Comparison of ENCODE assay signal across 1 cellular context in genomic region chr10:102432162-102432950, GRCh38.
TF ChIP-seq lines count a peak whose summit lies in the region.

Gene CUEDC2 (minus strand): TSS chr10:102432574. CDS start chr10:102425188, 7,386 bp downstream.

TF ChIP-seq in K562, 482 proteins besides CTCF, POLR2A, EP300 and RAD21 (continued from another document and continues in another):
- TF ChIP-seq ZNF407 (IDR thresholded peaks at IDR 0.05; ENCODE audit: low read depth) (peak; percentile 97), NFRKB (IDR thresholded peaks at IDR 0.05; ENCODE audit: low read depth) (peak; percentile 35; the same call in 1 of the 2 replicates), HMGN3 (IDR thresholded peaks at IDR 0.05; ENCODE audit: borderline replicate concordance, extremely low read depth, insufficient read length, low read depth, low read length) (peak; percentile 66), PHF21A (IDR thresholded peaks at IDR 0.05; ENCODE audit: borderline replicate concordance, low read depth) (no peak), NR4A1 (CRISPR knock-in tag; IDR thresholded peaks at IDR 0.05) (no peak), NR4A1 (tag; IDR thresholded peaks at IDR 0.05) (no peak), POLR2B (IDR thresholded peaks at IDR 0.05; ENCODE audit: low read depth, partially characterized antibody) (peak; percentile 64), POLR2H (tag; IDR thresholded peaks at IDR 0.05; ENCODE audit: low read depth) (peak; percentile 60; the same call in 1 of the 2 replicates), ZFX (CRISPR knock-in tag; IDR thresholded peaks at IDR 0.05) (peak; percentile 87), TBL1XR1 (IDR thresholded peaks at IDR 0.05; ENCODE audit: low read length in 2 of 2) (peak in 1 of 2 experiments; percentile 54; a peak in 1 of 4 replicates), MITF (IDR thresholded peaks at IDR 0.05) (no peak), RNF2 (IDR thresholded peaks at IDR 0.05) (peak; percentile 22; the same call in 1 of the 2 replicates), TBP (optimal IDR thresholded peaks at IDR 0.05; ENCODE audit: low read depth, low read length) (peak; percentile 55), TARDBP (IDR thresholded peaks at IDR 0.05) (peak; percentile 54; the same call in 1 of the 2 replicates), CBX1 (IDR thresholded peaks at IDR 0.05; ENCODE audit: low read depth) (0 out of 2 replicates have a peak, but pooled peaks have one; percentile 63), PHF20 (IDR thresholded peaks at IDR 0.05; ENCODE audit: partially characterized antibody) (no peak), FOXM1 (IDR thresholded peaks at IDR 0.05; ENCODE audit: low read depth) (0 out of 2 replicates have a peak, but pooled peaks have one; percentile 22), FOXM1 (CRISPR knock-in tag; IDR thresholded peaks at IDR 0.05; ENCODE audit: low read depth) (no peak), E2F6 (IDR thresholded peaks at IDR 0.05; ENCODE audit: borderline replicate concordance in 1 of 2, extremely low read depth in 1 of 2, insufficient read depth in 1 of 2, insufficient read length in 1 of 2, low read depth in 1 of 2, low read length in 1 of 2, poor library complexity in 1 of 2, severe bottlenecking in 1 of 2) (peak; percentile 59 to 61), CXXC5 (CRISPR knock-in tag; IDR thresholded peaks at IDR 0.05) (peak; percentile 97), FOSL1 (tag; conservative IDR thresholded peaks at IDR 0.05) (peak; percentile 25; the same call in 1 of the 2 replicates), JUN (IDR thresholded peaks at IDR 0.05; ENCODE audit: borderline replicate concordance, low read depth, low read length) (peak; percentile 55; the same call in 1 of the 2 replicates), JUN (CRISPR knock-in tag; IDR thresholded peaks at IDR 0.05; ENCODE audit: borderline replicate concordance) (no peak), RUNX1 (IDR thresholded peaks at IDR 0.05; ENCODE audit: low read depth) (0 out of 2 replicates have a peak, but pooled peaks have one; percentile 26), DNMT1 (IDR thresholded peaks at IDR 0.05) (no peak), ZFPM2 (CRISPR knock-in tag; IDR thresholded peaks at IDR 0.05) (no peak), TFAP4 (CRISPR knock-in tag; IDR thresholded peaks at IDR 0.05; ENCODE audit: borderline replicate concordance) (peak; percentile 79), BMI1 (IDR thresholded peaks at IDR 0.05; ENCODE audit: low read length) (no peak), SIRT6 (IDR thresholded peaks at IDR 0.05; ENCODE audit: low read depth, low read length) (no peak), SMARCE1 (IDR thresholded peaks at IDR 0.05) (peak; percentile 64; the same call in 1 of the 2 replicates), ETS1 (conservative IDR thresholded peaks at IDR 0.05; ENCODE audit: control insufficient read depth, low read depth, low read length) (peak; percentile 59; the same call in 1 of the 2 replicates), RB1 (IDR thresholded peaks at IDR 0.05; ENCODE audit: low read depth) (peak; percentile 74; the same call in 1 of the 2 replicates), NEUROD1 (IDR thresholded peaks at IDR 0.05; ENCODE audit: borderline replicate concordance, low read depth, low read length, partially characterized antibody) (peak; percentile 27), NKRF (IDR thresholded peaks at IDR 0.05; ENCODE audit: borderline replicate concordance) (0 out of 2 replicates have a peak, but pooled peaks have one; percentile 35), SNIP1 (IDR thresholded peaks at IDR 0.05; ENCODE audit: low read depth) (peak; percentile 83), ESRRA (IDR thresholded peaks at IDR 0.05; ENCODE audit: borderline replicate concordance, low read depth) (peak; percentile 60; the same call in 1 of the 2 replicates), POU5F1 (IDR thresholded peaks at IDR 0.05; ENCODE audit: borderline replicate concordance, low read depth, low read length, partially characterized antibody) (peak; percentile 96), CSDE1 (IDR thresholded peaks at IDR 0.05) (no peak), PATZ1 (CRISPR knock-in tag; IDR thresholded peaks at IDR 0.05; ENCODE audit: borderline replicate concordance) (no peak), SNAPC5 (CRISPR knock-in tag; IDR thresholded peaks at IDR 0.05) (no peak), TCF7 (IDR thresholded peaks at IDR 0.05; ENCODE audit: borderline replicate concordance) (peak; percentile 92), ZNF239 (CRISPR knock-in tag; IDR thresholded peaks at IDR 0.05) (0 out of 2 replicates have a peak, but pooled peaks have one; percentile 10), CREB1 (IDR thresholded peaks at IDR 0.05) (peak; percentile 59), CREB1 (CRISPR knock-in tag; IDR thresholded peaks at IDR 0.05) (peak; percentile 36; the same call in 1 of the 2 replicates), NRF1 (conservative IDR thresholded peaks at IDR 0.05 in 1 of 2, IDR thresholded peaks at IDR 0.05 in 1 of 2) (peak; percentile 58 to 72), PHF8 (IDR thresholded peaks at IDR 0.05; ENCODE audit: borderline replicate concordance, low read length) (peak; percentile 69; the same call in 1 of the 2 replicates), SUPT5H (IDR thresholded peaks at IDR 0.05) (peak; percentile 77), JUNB (CRISPR knock-in tag; conservative IDR thresholded peaks at IDR 0.05) (no peak), SIX5 (IDR thresholded peaks at IDR 0.05; ENCODE audit: borderline replicate concordance in 1 of 2, insufficient read depth in 1 of 2, low read depth in 1 of 2, low read length in 2 of 2) (peak; percentile 55 to 60; a peak in 3 of 4 replicates), HNRNPLL (IDR thresholded peaks at IDR 0.05; ENCODE audit: low read depth, low read length, poor library complexity, severe bottlenecking) (peak; percentile 68), SMARCA4 (IDR thresholded peaks at IDR 0.05) (0 out of 2 replicates have a peak, but pooled peaks have one; percentile 38), MTF1 (CRISPR knock-in tag; IDR thresholded peaks at IDR 0.05; ENCODE audit: borderline replicate concordance) (no peak), TAF1 (IDR thresholded peaks at IDR 0.05; ENCODE audit: control insufficient read depth, extremely low read depth, insufficient read depth, low read length, severe bottlenecking) (peak; percentile 68)
